9 cellular contexts compared by ENCODE assay signal in the genomic region with DNA sequence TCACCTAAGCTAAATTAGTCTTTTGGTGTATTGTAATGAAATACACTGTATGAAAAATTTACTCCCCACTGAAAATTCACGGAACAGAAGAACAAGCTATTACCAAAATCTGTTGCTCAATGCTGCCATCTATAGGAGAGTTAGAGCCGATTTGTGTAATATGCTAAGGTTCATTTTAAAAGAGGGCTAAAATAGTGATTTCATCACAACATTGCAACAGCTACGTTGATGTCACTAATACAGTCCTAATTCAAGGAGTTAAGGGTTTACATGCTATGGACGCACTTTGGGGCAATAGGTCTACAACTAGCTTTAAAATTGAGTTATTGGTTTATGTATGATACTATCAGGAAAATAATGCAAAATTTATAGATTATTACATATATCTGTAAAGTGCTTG. TPM values are rescaled to one million over a fixed set of nuclear protein-coding genes. Genes with fewer than 3 reads are reported as not detected.
DNase-seq lines count a peak whose midpoint lies in the region; ATAC-seq, FAIRE-seq and TF ChIP-seq lines count a peak whose summit lies in the region.
"Had no signal": no experiment of that assay in that cellular context is flagged by ENCODE, and none has a peak within 500 bp of the region (broad histone marks: within the 10 kb centered on the region; RNA-seq: fewer than 3 reads in every experiment).

No MANE protein-coding gene starts in this region.

- no peak for ATAC-seq in HepG2

- H3K9me3 Mint-ChIP-seq in HFFc6: no peaks in the 10 kb centered on the region

- H3K4me1 ChIP-seq in HepG2 (ENCODE audit: insufficient read depth, low read length): peaks cover 53% of the 10 kb centered on the region

- POLR2A ChIA-PET in HepG2 (lab: Yijun Ruan, JAX): interaction anchor here (0.9 to 3.9 kb wide), 7 partner anchors 12 to 1137 kb away, joined by 3 to 29 read pairs (median 4); no protein-coding TSS in a partner anchor

- H3K4me2 ChIP-seq in HepG2 (ENCODE audit: low read depth, low read length): peak overlapping the region; percentile 2; the same call in 1 of the 2 replicates

- CTCF ChIA-PET in HepG2 (lab: Yijun Ruan, JAX; ENCODE audit: low intra/inter-chr PET ratio, low total read pairs): interaction anchor here (0.8 to 2.7 kb wide), 6 partner anchors 183 to 1134 kb away, joined by 3 to 9 read pairs (median 6); no protein-coding TSS in a partner anchor

- no peak overlapping the region; the same call in 1 of the 2 replicates for H3K27ac Mint-ChIP-seq in HFFc6

- no peaks in the 10 kb centered on the region for H3K27me3 ChIP-seq in brain microvascular endothelial cell (replicated peaks)
- 0 out of 5 replicates have a peak, but pooled peaks cover 0 to 2% of the 10 kb centered on the region in 2 experiments for H3K27me3 ChIP-seq in HepG2 (ENCODE audit: control insufficient read depth in 1 of 2, insufficient read depth in 2 of 2, low read length in 2 of 2)
- H3K27me3 ChIP-seq: SJSA1 had no signal

- no peak overlapping the region for H2AFZ ChIP-seq in HepG2 (ENCODE audit: low read length)

- WGBS in HepG2 (ENCODE audit: low lambda C conversion rate): 4% methylated on average over 4 of the region's 4 CpGs

- no peak overlapping the region for H3K9ac ChIP-seq in HepG2 (ENCODE audit: insufficient read depth, low read depth, low read length)

- H3K27me3 Mint-ChIP-seq in HFFc6 (ENCODE audit: insufficient read depth): no peaks in the 10 kb centered on the region

- H3K9me3 ChIP-seq in HepG2 (ENCODE audit: low read length): no peaks in the 10 kb centered on the region
- H3K9me3 ChIP-seq: SJSA1 had no signal

- H3K4me3 ChIP-seq in brain microvascular endothelial cell (ENCODE audit: low read depth, low read length): no peak overlapping the region
- H3K4me3 ChIP-seq in HepG2 (replicated peaks in 1 of 3; ENCODE audit: insufficient read depth in 1 of 3, low read depth in 2 of 3, low read length in 3 of 3): no peak overlapping the region
- H3K4me3 ChIP-seq: SJSA1 had no signal

- H3K36me3 Mint-ChIP-seq in HFFc6 (ENCODE audit: low read depth): peaks cover 6% of the 10 kb centered on the region

- BruUV-seq in HepG2 (replicated peaks; lab: Mats Ljungman, UMichigan): no TSS peak

- no peak for TF ChIP-seq POLR2A in HepG2 (IDR thresholded peaks at IDR 0.05; ENCODE audit: insufficient read depth in 1 of 2, low read depth in 2 of 2, low read length in 2 of 2)

- H3K27ac ChIP-seq in brain microvascular endothelial cell (no peak overlapping the region), HepG2 (ENCODE audit: extremely low read length, insufficient read depth, low read length) (no peak overlapping the region)
- H3K27ac ChIP-seq: SJSA1 had no signal

- H3K4me3 Mint-ChIP-seq in HFFc6: no peak overlapping the region

- in situ Hi-C loops in brain microvascular endothelial cell (cut with HindIII; ENCODE audit: low pct_ligation_motif_present, low sequenced_read_pairs) (no loop called here), HepG2 (cut with HindIII; ENCODE audit: extremely low pct_ligation_motif_present, low pct_unique_long_range_greater_than_20kb) (loop anchor here (5.0 to 10.0 kb wide), 4 partner anchors 302 to 1135 kb away; no protein-coding TSS in a partner anchor)

- H3K36me3 ChIP-seq in brain microvascular endothelial cell (replicated peaks) (peaks cover under 1% of the 10 kb centered on the region), HepG2 (replicated peaks in 1 of 2; ENCODE audit: control insufficient read depth in 1 of 2, insufficient read depth in 2 of 2, low read length in 2 of 2) (no peaks in the 10 kb centered on the region; a peak in 1 of 5 replicates)

- no peaks in the 10 kb centered on the region for H4K20me1 ChIP-seq in HepG2 (ENCODE audit: insufficient read depth, low read length)

- intact Hi-C loops in HepG2 (cut with micrococcal nuclease; ENCODE audit: unreplicated experiment): loop anchor here (1.0 to 10.0 kb wide), 9 partner anchors 34 to 1134 kb away; a partner anchor contains a TSS
- intact Hi-C loops in posterior cingulate gyrus (cut with DNase I): loop anchor here (2.0 to 5.0 kb wide), 2 partner anchors 586 to 910 kb away; no protein-coding TSS in a partner anchor

- FAIRE-seq in HepG2 (lab: Jason Lieb, UNC): peak; percentile 67

- TF ChIP-seq EP300 in HepG2 (IDR thresholded peaks at IDR 0.05; ENCODE audit: low read depth in 2 of 2, low read length in 2 of 2): peak in 1 of 2 experiments; percentile 60; a peak in 1 of 4 replicates
- TF ChIP-seq EP300 in HepG2 (CRISPR knock-in tag; IDR thresholded peaks at IDR 0.05; ENCODE audit: borderline replicate concordance): no peak

- DNase-seq in COLO829 (ENCODE audit: low spot score) (peak; percentile 61), HFFc6 (peak; percentile 80), NCI-H748 (lab: John Stamatoyannopoulos, UW; ENCODE audit: unreplicated experiment) (peak; percentile 75), brain microvascular endothelial cell (peak; percentile 56), HepG2 (ENCODE audit: low spot score) (peak; percentile 86), activated T-cell treated with anti-CD3 and anti-CD28 coated beads for 4 hours (no peak), posterior cingulate gyrus (no peak)
- no peak for DNase-seq in activated T-cell treated with anti-CD3 and anti-CD28 coated beads, Interleukin-2, amount 50 U/mL, for 48 hours

- peaks cover 33% of the 10 kb centered on the region for H3K4me1 Mint-ChIP-seq in HFFc6 (ENCODE audit: low read depth)

- peak; percentile 81 for TF ChIP-seq RAD21 in HepG2 (CRISPR knock-in tag; IDR thresholded peaks at IDR 0.05)

- H3K79me2 ChIP-seq in HepG2 (ENCODE audit: insufficient read depth, low read length): peaks cover 8% of the 10 kb centered on the region

- TF ChIP-seq CTCF in HFFc6 (IDR thresholded peaks at IDR 0.05): peak; percentile 89
- TF ChIP-seq CTCF in brain microvascular endothelial cell (IDR thresholded peaks at IDR 0.05; ENCODE audit: low read depth, low read length, missing control alignments): peak; percentile 56
- TF ChIP-seq CTCF in HepG2 (CRISPR knock-in tag; IDR thresholded peaks at IDR 0.05): peak; percentile 88

TF ChIP-seq in HepG2, 621 proteins besides CTCF, POLR2A, EP300 and RAD21 (continues in another document):
- no peak for TF ChIP-seq ZNF101 (CRISPR knock-in tag; IDR thresholded peaks at IDR 0.05; ENCODE audit: borderline replicate concordance, low read depth)
- TF ChIP-seq HMG20B (CRISPR knock-in tag; conservative IDR thresholded peaks at IDR 0.05): no peak
- TF ChIP-seq ATF7 (IDR thresholded peaks at IDR 0.05): peak; percentile 31; the same call in 1 of the 2 replicates
- no peak for TF ChIP-seq ATF7 (CRISPR knock-in tag; IDR thresholded peaks at IDR 0.05)

RNA-seq across cellular contexts. Expression of a gene that starts 3.0 kb away (rescaled TPM):
- total RNA-seq in HFFc6 (2021; fragmentation: NEBNext Ultra II Directional; extraction: Animal tissue kit (Norgen Biotek cat#: 25700)): 10 to 100 TPM; 37.4 to 49.9 (median 44.4) TPM
- total RNA-seq in HepG2 (2016; rRNA removed; fragmentation: Illumina TruSeq; extraction: Trizol): 7.9 and 8.7 TPM in 2 replicates
- total RNA-seq in HepG2 (2016; cell fraction: cytosol; rRNA removed; fragmentation: Illumina TruSeq; extraction: Trizol; ENCODE audit: low read depth): 0.51 and 0.53 TPM in 2 replicates
- total RNA-seq in HepG2 (2016; cell fraction: insoluble cytoplasmic fraction; rRNA removed; fragmentation: Illumina TruSeq; extraction: Trizol): 7.1 and 8.1 TPM in 2 replicates
- total RNA-seq in HepG2 (2016; cell fraction: membrane; rRNA removed; fragmentation: Illumina TruSeq; extraction: Trizol): 2.7 and 3.0 TPM in 2 replicates
- 10.7 and 14.1 TPM in 2 replicates for total RNA-seq in HepG2 (2016; cell fraction: nucleus; rRNA removed; fragmentation: Illumina TruSeq; extraction: Trizol)
- polyA plus RNA-seq in HepG2 (2011; rRNA removed): 9.0 and 12.8 TPM in 2 replicates
- 7.1 and 7.9 TPM in 2 replicates for polyA plus RNA-seq in HepG2 (2011; cell fraction: cytosol; rRNA removed)
- 15.3 and 15.6 TPM in 2 replicates for polyA plus RNA-seq in HepG2 (2011; cell fraction: nucleus; rRNA removed)
- 14.3 and 15.3 TPM in 2 replicates for polyA plus RNA-seq in HepG2 (2012)
- polyA plus RNA-seq in HepG2 (2016; cell fraction: cytosol; fragmentation: Illumina TruSeq; extraction: Trizol; ENCODE audit: low read depth): 0.25 and 0.50 TPM in 2 replicates
- polyA plus RNA-seq in HepG2 (2016; cell fraction: insoluble cytoplasmic fraction; fragmentation: Illumina TruSeq; extraction: Trizol; ENCODE audit: low read depth): 6.8 and 8.7 TPM in 2 replicates
- polyA plus RNA-seq in HepG2 (2016; cell fraction: membrane; fragmentation: Illumina TruSeq; extraction: Trizol; ENCODE audit: low read depth): 1.1 and 1.4 TPM in 2 replicates
- 11.6 and 13.6 TPM in 2 replicates for polyA plus RNA-seq in HepG2 (2016; cell fraction: nucleus; fragmentation: Illumina TruSeq; extraction: Trizol; ENCODE audit: insufficient read depth, low read depth)
- polyA minus RNA-seq in HepG2 (2011; rRNA and poly(A)+ RNA removed; ENCODE audit: low replicate concordance): 0.68 and 28.1 TPM in 2 replicates
- 11.2 and 13.5 TPM in 2 replicates for polyA minus RNA-seq in HepG2 (2011; cell fraction: cytosol; rRNA and poly(A)+ RNA removed)
- 26.8 and 36.8 TPM in 2 replicates for polyA minus RNA-seq in HepG2 (2011; cell fraction: nucleus; rRNA and poly(A)+ RNA removed)

RNA-seq across cellular contexts. Expression of a gene that starts 33.3 kb away (rescaled TPM):
- 10 to 100 TPM; 34.3 to 50.7 (median 42.3) TPM for total RNA-seq in HFFc6 (2021; fragmentation: NEBNext Ultra II Directional; extraction: Animal tissue kit (Norgen Biotek cat#: 25700))
- total RNA-seq in HepG2 (2016; rRNA removed; fragmentation: Illumina TruSeq; extraction: Trizol): 8.2 and 8.8 TPM in 2 replicates
- total RNA-seq in HepG2 (2016; cell fraction: cytosol; rRNA removed; fragmentation: Illumina TruSeq; extraction: Trizol; ENCODE audit: low read depth): 25.4 and 28.6 TPM in 2 replicates
- 8.3 and 8.9 TPM in 2 replicates for total RNA-seq in HepG2 (2016; cell fraction: insoluble cytoplasmic fraction; rRNA removed; fragmentation: Illumina TruSeq; extraction: Trizol)
- total RNA-seq in HepG2 (2016; cell fraction: membrane; rRNA removed; fragmentation: Illumina TruSeq; extraction: Trizol): 14.2 and 17.1 TPM in 2 replicates
- total RNA-seq in HepG2 (2016; cell fraction: nucleus; rRNA removed; fragmentation: Illumina TruSeq; extraction: Trizol): 18.0 and 18.2 TPM in 2 replicates
- polyA plus RNA-seq in HepG2 (2011; rRNA removed): 8.7 and 9.5 TPM in 2 replicates
- polyA plus RNA-seq in HepG2 (2011; cell fraction: cytosol; rRNA removed): 4.1 and 6.4 TPM in 2 replicates
- 5.5 and 7.6 TPM in 2 replicates for polyA plus RNA-seq in HepG2 (2011; cell fraction: nucleus; rRNA removed)
- polyA plus RNA-seq in HepG2 (2012): 6.4 and 10.1 TPM in 2 replicates
- polyA plus RNA-seq in HepG2 (2016; cell fraction: cytosol; fragmentation: Illumina TruSeq; extraction: Trizol; ENCODE audit: low read depth): 0.42 and 1.1 TPM in 2 replicates
- 4.6 and 4.8 TPM in 2 replicates for polyA plus RNA-seq in HepG2 (2016; cell fraction: insoluble cytoplasmic fraction; fragmentation: Illumina TruSeq; extraction: Trizol; ENCODE audit: low read depth)
- polyA plus RNA-seq in HepG2 (2016; cell fraction: membrane; fragmentation: Illumina TruSeq; extraction: Trizol; ENCODE audit: low read depth): 2.7 and 3.3 TPM in 2 replicates
- polyA plus RNA-seq in HepG2 (2016; cell fraction: nucleus; fragmentation: Illumina TruSeq; extraction: Trizol; ENCODE audit: insufficient read depth, low read depth): 3.7 and 5.6 TPM in 2 replicates
- 8.3 and 22.5 TPM in 2 replicates for polyA minus RNA-seq in HepG2 (2011; rRNA and poly(A)+ RNA removed; ENCODE audit: low replicate concordance)
- 19.6 and 21.3 TPM in 2 replicates for polyA minus RNA-seq in HepG2 (2011; cell fraction: cytosol; rRNA and poly(A)+ RNA removed)
- polyA minus RNA-seq in HepG2 (2011; cell fraction: nucleus; rRNA and poly(A)+ RNA removed): 44.3 and 54.3 TPM in 2 replicates

Comparison
In these comparisons a context has a peak if more than half of its experiments do, and no peak if none do; other contexts are left out.
1. DNase-seq: peak in COLO829 (single experiment), HFFc6 (single experiment), NCI-H748 (single experiment), brain microvascular endothelial cell (single experiment) and HepG2 (single experiment); none in activated T-cell treated with anti-CD3 and anti-CD28 coated beads for 4 hours (single experiment), activated T-cell treated with anti-CD3 and anti-CD28 coated beads, Interleukin-2, amount 50 U/mL, for 48 hours (0 of 2) and posterior cingulate gyrus (0 of 10).
2. Peak in every context shown above with its lines, with median percentiles within 50 percentile points of each other: CTCF ChIP-seq.